22 cellular contexts compared by ENCODE assay signal in the genomic region with DNA sequence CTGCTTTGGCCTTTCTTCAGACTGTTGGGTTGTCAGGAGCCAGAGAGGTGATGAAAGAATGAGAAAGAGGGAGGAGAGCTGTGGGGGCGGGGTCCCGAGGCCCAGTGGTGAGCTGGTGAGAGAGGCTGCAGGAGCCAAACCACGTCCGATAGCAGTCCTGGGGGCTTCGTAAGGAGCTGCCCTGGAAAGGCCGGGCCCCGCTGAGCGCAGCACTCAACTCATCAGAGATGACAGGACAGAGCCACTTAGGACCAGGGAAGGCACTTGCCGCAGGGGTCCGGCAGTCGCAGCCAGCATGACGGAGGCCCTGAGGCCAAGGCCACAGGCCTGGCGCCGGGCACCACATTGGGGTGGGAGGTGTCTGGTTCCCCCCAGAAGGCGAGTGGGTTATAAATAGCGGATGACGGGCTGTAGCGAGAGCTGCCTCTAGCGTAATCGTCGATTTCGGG.
DNase-seq lines count a peak whose midpoint lies in the region; TF ChIP-seq lines count a peak whose summit lies in the region.
"Had no signal": no experiment of that assay in that cellular context is flagged by ENCODE, and none has a peak within 500 bp of the region (broad histone marks: within the 10 kb centered on the region; RNA-seq: fewer than 3 reads in every experiment).

No MANE protein-coding gene starts in this region.

- H3K27ac Mint-ChIP-seq in activated T-helper 1 cell treated with anti-CD3 and anti-CD28 coated beads, Interleukin-12 subunit alpha, Interleukin-12 subunit beta, Interleukin-2, Interleukin-4 antibody, amounts not matched to agents 30 ng/mL and 10 ng/mL and 1 ng/mL, durations not matched to agents 14 hours and 24 hours and 36 hours = no peak overlapping the region
- H3K27ac Mint-ChIP-seq: CD4-positive, CD25-positive, alpha-beta regulatory T cell had no signal

- peaks cover 100% of the 10 kb centered on the region for H3K4me1 ChIP-seq in left ventricle myocardium inferior
- H3K4me1 ChIP-seq: BE2C, Caco-2, HAP-1 had no signal

- H3K4me3 ChIP-seq in H7 (ENCODE audit: insufficient read depth, low read depth, low read length) (no peak overlapping the region), coronary artery (no peak overlapping the region), left ventricle myocardium inferior (peak overlapping the region; percentile 16)
- H3K4me3 ChIP-seq: GM12878, HAP-1, MG63 had no signal

- no peaks in the 10 kb centered on the region for H3K36me3 Mint-ChIP-seq in activated T-helper 1 cell treated with anti-CD3 and anti-CD28 coated beads, Interleukin-12 subunit alpha, Interleukin-12 subunit beta, Interleukin-2, Interleukin-4 antibody, amounts not matched to agents 30 ng/mL and 10 ng/mL and 1 ng/mL, durations not matched to agents 14 hours and 24 hours and 36 hours (ENCODE audit: low read depth)
- H3K36me3 Mint-ChIP-seq: CD4-positive, CD25-positive, alpha-beta regulatory T cell; IgD-negative memory B cell had no signal

- H3K4me3 Mint-ChIP-seq in activated T-helper 1 cell treated with anti-CD3 and anti-CD28 coated beads, Interleukin-12 subunit alpha, Interleukin-12 subunit beta, Interleukin-2, Interleukin-4 antibody, amounts not matched to agents 30 ng/mL and 10 ng/mL and 1 ng/mL, durations not matched to agents 14 hours and 24 hours and 36 hours = no peak overlapping the region
- H3K4me3 Mint-ChIP-seq: CD4-positive, CD25-positive, alpha-beta regulatory T cell; IgD-negative memory B cell had no signal

- no peaks in the 10 kb centered on the region for H3K9me3 Mint-ChIP-seq in activated T-helper 1 cell treated with anti-CD3 and anti-CD28 coated beads, Interleukin-12 subunit alpha, Interleukin-12 subunit beta, Interleukin-2, Interleukin-4 antibody, amounts not matched to agents 30 ng/mL and 10 ng/mL and 1 ng/mL, durations not matched to agents 14 hours and 24 hours and 36 hours
- H3K9me3 Mint-ChIP-seq: IgD-negative memory B cell had no signal

- H3K4me1 Mint-ChIP-seq in activated T-helper 1 cell treated with anti-CD3 and anti-CD28 coated beads, Interleukin-12 subunit alpha, Interleukin-12 subunit beta, Interleukin-2, Interleukin-4 antibody, amounts not matched to agents 30 ng/mL and 10 ng/mL and 1 ng/mL, durations not matched to agents 14 hours and 24 hours and 36 hours (ENCODE audit: low read depth) = no peaks in the 10 kb centered on the region
- H3K4me1 Mint-ChIP-seq: CD4-positive, CD25-positive, alpha-beta regulatory T cell; IgD-negative memory B cell had no signal

- peaks cover 4% of the 10 kb centered on the region for H3K27me3 Mint-ChIP-seq in activated T-helper 1 cell treated with anti-CD3 and anti-CD28 coated beads, Interleukin-12 subunit alpha, Interleukin-12 subunit beta, Interleukin-2, Interleukin-4 antibody, amounts not matched to agents 30 ng/mL and 10 ng/mL and 1 ng/mL, durations not matched to agents 14 hours and 24 hours and 36 hours (ENCODE audit: insufficient read depth)

- H3K36me3 ChIP-seq in H7 (replicated peaks; ENCODE audit: control insufficient read depth, insufficient read depth, low read length) = no peaks in the 10 kb centered on the region
- H3K36me3 ChIP-seq in left ventricle myocardium inferior = no peaks in the 10 kb centered on the region
- H3K36me3 ChIP-seq: BE2C, HAP-1, MG63 had no signal

- H3K27ac ChIP-seq in coronary artery (peak overlapping the region; percentile 90 to 94), left ventricle myocardium inferior (replicated peaks) (peak overlapping the region; percentile 96)

- no peaks in the 10 kb centered on the region for H3K9me3 ChIP-seq in left ventricle myocardium inferior (replicated peaks)
- H3K9me3 ChIP-seq: BE2C, Caco-2, HAP-1, MG63 had no signal

- intact Hi-C loops in left ventricle myocardium inferior (cut with micrococcal nuclease) = no loop called here
- intact Hi-C loops in activated T-helper 1 cell treated with anti-CD3 and anti-CD28 coated beads, Interleukin-12 subunit alpha, Interleukin-12 subunit beta, Interleukin-2, Interleukin-4 antibody, amounts not matched to agents 30 ng/mL and 10 ng/mL and 1 ng/mL, durations not matched to agents 14 hours and 24 hours and 36 hours (cut with micrococcal nuclease) = no loop called here

- TF ChIP-seq CTCF in coronary artery (IDR thresholded peaks at IDR 0.05) (no peak), left ventricle myocardium inferior (IDR thresholded peaks at IDR 0.05; ENCODE audit: borderline replicate concordance) (no peak)

- H3K27me3 ChIP-seq in H7 (ENCODE audit: control insufficient read depth, insufficient read depth, low read length) (no peaks in the 10 kb centered on the region), left ventricle myocardium inferior (ENCODE audit: low read depth) (no peaks in the 10 kb centered on the region)
- H3K27me3 ChIP-seq: BE2C, MG63 had no signal

- DNase-seq in H7 (peak; percentile 77), coronary artery (ENCODE audit: low spot score) (peak; percentile 85), left ventricle myocardium inferior (peak; percentile 58), retina (peak; percentile 56), DMS79 treated with DMSO at 0.1 percent for 48 hours (lab: John Stamatoyannopoulos, UW) (no peak), NCI-H748 treated with DMSO at 0.1 percent for 48 hours (lab: John Stamatoyannopoulos, UW) (no peak), NCI-H2171 treated with DMSO at 0.1 percent for 48 hours (lab: John Stamatoyannopoulos, UW) (no peak)
- no peak for DNase-seq in activated T-helper 1 cell treated with anti-CD3 and anti-CD28 coated beads, Interleukin-12 subunit alpha, Interleukin-12 subunit beta, Interleukin-2, Interleukin-4 antibody, amounts not matched to agents 30 ng/mL and 10 ng/mL and 1 ng/mL, durations not matched to agents 14 hours and 24 hours and 36 hours (ENCODE audit: low spot score)
- DNase-seq: BE2C; Caco-2; CD4-positive, CD25-positive, alpha-beta regulatory T cell; DMS153; Kasumi-1; MG63; NCI-H1105; NCI-H2081; NCI-H510A; NCI-H774; RPMI8226 had no signal

Comparison
In these comparisons a context has a peak if more than half of its experiments do, and no peak if none do; other contexts are left out.
1. DNase-seq: peak in H7 (single experiment), coronary artery (single experiment), left ventricle myocardium inferior (single experiment) and retina (single experiment); none in DMS79 treated with DMSO at 0.1 percent for 48 hours (single experiment), NCI-H748 treated with DMSO at 0.1 percent for 48 hours (single experiment), activated T-helper 1 cell treated with anti-CD3 and anti-CD28 coated beads, Interleukin-12 subunit alpha, Interleukin-12 subunit beta, Interleukin-2, Interleukin-4 antibody, amounts not matched to agents 30 ng/mL and 10 ng/mL and 1 ng/mL, durations not matched to agents 14 hours and 24 hours and 36 hours (single experiment) and NCI-H2171 treated with DMSO at 0.1 percent for 48 hours (single experiment).